Comparison of ENCODE assay signal across 8 cellular contexts in genomic region chr10:29496341-29497162, GRCh38.
DNase-seq lines count a peak whose midpoint lies in the region; ATAC-seq and TF ChIP-seq lines count a peak whose summit lies in the region.

No MANE protein-coding gene starts in this region.

- peak overlapping the region; percentile 21 for H3K27ac ChIP-seq in muscle layer of colon (ENCODE audit: low read depth, low read length)

- H3K4me1 ChIP-seq in muscle layer of colon (ENCODE audit: insufficient read depth, low read length), result peaks cover 3% of the 10 kb centered on the region

- no peak overlapping the region for H3K4me3 ChIP-seq in epithelial cell of proximal tubule (ENCODE audit: low read depth, low read length)
- no peak overlapping the region for H3K4me3 ChIP-seq in muscle layer of colon (ENCODE audit: low read depth in 1 of 2, low read length in 2 of 2)

- H3K27me3 ChIP-seq in muscle layer of colon (ENCODE audit: control insufficient read depth in 1 of 2, insufficient read depth in 2 of 2, low read length in 2 of 2), result no peaks in the 10 kb centered on the region

- DNase-seq in GM10248 (ENCODE audit: extremely low spot score) (peak; percentile 64), NCI-H526 (lab: John Stamatoyannopoulos, UW) (peak; percentile 45 to 75), epithelial cell of proximal tubule (ENCODE audit: low read depth) (no peak)
- peak; percentile 25 for DNase-seq in activated CD8-positive, alpha-beta memory T cell treated with anti-CD3 and anti-CD28 coated beads, Interleukin-2, amount 50 U/mL, for 24 hours (ENCODE audit: extremely low read depth)
- peak; percentile 48 for DNase-seq in stimulated activated CD8-positive, alpha-beta memory T cell treated with anti-CD3 and anti-CD28 coated beads, Interleukin-7, amount 100 ng/mL, for 24 hours (ENCODE audit: low read depth)

- TF ChIP-seq CTCF in GM10248 (IDR thresholded peaks at IDR 0.05; ENCODE audit: control extremely low read depth, extremely low read depth, low read depth, missing control alignments) (peak; percentile 89), epithelial cell of proximal tubule (conservative IDR thresholded peaks at IDR 0.05; ENCODE audit: low read depth, low read length) (peak; percentile 100)

- ATAC-seq in HG02588 (IDR thresholded peaks at IDR 0.05; ENCODE audit: unreplicated experiment) (peak; percentile 55), GM21423 (IDR thresholded peaks at IDR 0.05; ENCODE audit: unreplicated experiment) (no peak)

- no peaks in the 10 kb centered on the region for H3K9me3 ChIP-seq in muscle layer of colon (ENCODE audit: low read length)

- H3K9ac ChIP-seq in muscle layer of colon (ENCODE audit: low read length), result no peak overlapping the region

- CTCF ChIA-PET in GM10248 (lab: Yijun Ruan, JAX), result interaction anchor here (0.7 to 3.7 kb wide), 32 partner anchors 8 to 826 kb away, joined by 3 to 19 read pairs (median 4); no protein-coding TSS in a partner anchor

- peaks cover 81% of the 10 kb centered on the region for H3K36me3 ChIP-seq in muscle layer of colon (ENCODE audit: insufficient read depth, low read length)

- POLR2A ChIA-PET in GM10248 (lab: Yijun Ruan, JAX), result no interaction called here
